Comparison of ENCODE assay signal across 10 cellular contexts in the genomic region with DNA sequence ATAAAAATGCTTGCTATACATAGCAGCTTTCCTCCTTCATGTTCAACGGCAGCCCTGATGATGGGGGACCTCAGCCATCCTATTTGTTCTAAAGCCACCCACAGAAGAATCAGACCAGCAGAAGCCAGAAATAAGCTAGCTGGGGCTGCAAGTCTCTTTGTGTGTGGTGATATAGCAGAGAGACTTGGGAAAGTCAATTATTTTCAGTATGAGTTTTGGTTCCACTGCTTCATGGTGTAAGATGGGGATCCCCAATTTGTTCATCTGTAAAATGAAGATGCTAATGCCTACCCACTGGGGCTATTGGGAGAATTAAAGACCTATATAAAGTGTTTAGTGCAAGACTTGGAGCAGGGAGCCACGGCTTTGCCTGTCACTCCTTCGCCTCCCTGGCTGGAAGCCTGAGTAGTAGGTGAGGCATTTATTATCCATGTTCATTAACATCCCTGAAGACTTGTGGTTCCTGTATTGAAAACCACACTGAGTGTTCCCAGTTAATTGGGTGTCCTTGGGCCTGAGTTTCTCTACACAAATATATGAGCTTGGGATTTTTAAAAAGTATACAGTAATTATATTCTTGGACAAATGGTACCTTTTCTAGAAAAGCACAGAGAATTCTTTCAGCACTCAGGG.
DNase-seq lines count a peak whose midpoint lies in the region; ATAC-seq and TF ChIP-seq lines count a peak whose summit lies in the region.
"Had no signal": no experiment of that assay in that cellular context is flagged by ENCODE, and none has a peak within 500 bp of the region (broad histone marks: within the 10 kb centered on the region; RNA-seq: fewer than 3 reads in every experiment).

No MANE protein-coding gene starts in this region.

- WGBS in heart left ventricle, 4 donors: 40 to 74% (median 65%) methylated on average over 3 of the region's 3 CpGs

- H3K36me3 ChIP-seq in skeletal muscle satellite cell (ENCODE audit: insufficient read depth, low read length) (no peaks in the 10 kb centered on the region), heart left ventricle (no peaks in the 10 kb centered on the region)

- DNase-seq in activated CD4-positive, alpha-beta T cell treated with anti-CD3 and anti-CD28 coated beads for 48 hours: peak; percentile 26
- no peak for DNase-seq in activated CD4-positive, alpha-beta T cell treated with anti-CD3 and anti-CD28 coated beads for 4 hours
- DNase-seq in activated T-cell treated with anti-CD3 and anti-CD28 coated beads, Interleukin-2, amount 50 U/mL, for 48 hours: peak; percentile 37 to 38
- DNase-seq in heart left ventricle (no peak), NK-92 (lab: John Stamatoyannopoulos, UW; ENCODE audit: unreplicated experiment) (no peak)
- DNase-seq: left colon had no signal

- H3K4me1 ChIP-seq in skeletal muscle satellite cell (ENCODE audit: control insufficient read depth, insufficient read depth, low read length) (peaks cover 53% of the 10 kb centered on the region), heart left ventricle (peaks cover 0 to 11% (median 0%) of the 10 kb centered on the region in 12 donors)
- H3K4me1 ChIP-seq: A549 had no signal

- H3K4me2 ChIP-seq in skeletal muscle satellite cell (ENCODE audit: low read length): peak overlapping the region; percentile 37
- H3K4me2 ChIP-seq: A549 had no signal

- TF ChIP-seq CTCF in heart left ventricle (IDR thresholded peaks at IDR 0.05): no peak

- ATAC-seq in HG02759 (IDR thresholded peaks at IDR 0.05; ENCODE audit: unreplicated experiment) (peak; percentile 27), GM19397 (IDR thresholded peaks at IDR 0.05; ENCODE audit: unreplicated experiment) (no peak), heart left ventricle (no peak)
- ATAC-seq: A549 had no signal

- H3K9me3 ChIP-seq in skeletal muscle satellite cell (replicated peaks; ENCODE audit: low read length) (no peaks in the 10 kb centered on the region), heart left ventricle (peaks cover 0 to 6% (median 0%) of the 10 kb centered on the region in 12 donors)
- H3K9me3 ChIP-seq: A549 had no signal

- H3K27me3 ChIP-seq in skeletal muscle satellite cell (ENCODE audit: control insufficient read depth, insufficient read depth, low read length) (no peaks in the 10 kb centered on the region), heart left ventricle (no peaks in the 10 kb centered on the region)

- H3K4me3 ChIP-seq in skeletal muscle satellite cell (ENCODE audit: low read length): peak overlapping the region; percentile 4
- no peak overlapping the region for H3K4me3 ChIP-seq in heart left ventricle
- H3K4me3 ChIP-seq: A549 had no signal

- no peak for TF ChIP-seq POLR2A in heart left ventricle (IDR thresholded peaks at IDR 0.05)

- no peak overlapping the region for H3K27ac ChIP-seq in heart left ventricle
- H3K27ac ChIP-seq: A549 had no signal

- intact Hi-C loops in heart left ventricle (cut with DNase I): no loop called here

- peak overlapping the region; percentile 77 for H3K9ac ChIP-seq in skeletal muscle satellite cell (ENCODE audit: low read depth, low read length)

Comparison
In these comparisons a context has a peak if more than half of its experiments do, and no peak if none do; other contexts are left out.
1. DNase-seq: peak in activated CD4-positive, alpha-beta T cell treated with anti-CD3 and anti-CD28 coated beads for 48 hours (single experiment) and activated T-cell treated with anti-CD3 and anti-CD28 coated beads, Interleukin-2, amount 50 U/mL, for 48 hours (2 of 2); none in activated CD4-positive, alpha-beta T cell treated with anti-CD3 and anti-CD28 coated beads for 4 hours (0 of 2), heart left ventricle (0 of 5) and NK-92 (single experiment).